1 cellular context compared by ENCODE assay signal in the genomic region with DNA sequence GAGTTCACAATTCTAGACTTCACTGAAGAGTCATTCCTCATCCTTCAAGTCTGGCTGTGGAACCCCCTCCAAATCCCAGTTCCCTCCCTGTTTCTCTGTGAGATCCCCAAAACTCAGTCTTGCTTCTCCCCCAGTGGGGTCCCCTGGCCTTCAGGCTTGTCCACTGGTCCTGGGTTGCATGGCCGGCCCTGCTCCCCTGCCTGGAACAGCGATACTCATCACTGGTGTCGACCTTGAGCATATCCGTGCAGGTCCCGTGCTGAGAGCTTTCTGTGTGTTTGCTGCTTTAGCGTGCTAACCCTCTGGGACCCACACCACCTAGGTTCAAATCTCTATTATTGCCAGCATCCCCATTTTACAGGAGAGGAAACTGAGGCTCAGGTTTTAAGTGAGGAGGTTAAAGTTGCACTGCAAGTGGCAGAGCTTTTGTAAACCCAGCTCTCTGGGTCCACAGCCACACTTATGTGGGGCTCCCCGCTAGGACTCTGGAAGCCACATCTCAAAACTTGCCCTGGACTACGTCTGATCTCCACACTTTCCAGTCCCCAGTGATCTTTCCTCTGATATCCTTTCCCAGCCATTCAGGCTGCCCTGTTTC.
TF ChIP-seq lines count a peak whose summit lies in the region.

No MANE protein-coding gene starts in this region.

TF ChIP-seq in K562, 482 proteins besides CTCF, POLR2A, EP300 and RAD21:
- TF ChIP-seq BCOR (IDR thresholded peaks at IDR 0.05) = peak; percentile 52; the same call in 1 of the 2 replicates
- no peak for TF ChIP-seq NFATC3 (IDR thresholded peaks at IDR 0.05)
TF ChIP-seq in K562: peak in this region for 1.
